13 cellular contexts compared by ENCODE assay signal in the genomic region with DNA sequence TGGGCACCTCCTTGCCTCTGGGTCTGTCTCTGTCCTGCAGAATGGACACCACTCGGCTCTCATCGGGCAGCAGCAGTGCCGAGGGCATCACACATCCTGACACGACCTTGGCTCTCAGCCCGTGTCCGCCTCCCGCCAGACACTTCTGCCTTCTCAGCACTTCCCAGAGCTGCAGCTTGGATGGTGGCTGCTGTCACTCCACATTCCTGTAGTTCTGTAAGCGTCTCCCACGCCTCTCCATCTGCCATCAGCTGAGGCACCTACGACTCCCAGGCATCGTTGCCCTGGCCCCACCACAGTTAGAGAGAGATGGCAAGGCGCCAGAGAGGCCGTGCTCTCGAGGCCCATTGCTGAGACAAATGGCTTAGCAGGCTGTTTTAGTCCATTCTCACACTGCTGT.
A peak's percentile ranks its signal among the peaks of the same experiment; 100 is the strongest.
DNase-seq lines count a peak whose midpoint lies in the region; ATAC-seq, FAIRE-seq and TF ChIP-seq lines count a peak whose summit lies in the region.
"Had no signal": no experiment of that assay in that cellular context is flagged by ENCODE, and none has a peak within 500 bp of the region (broad histone marks: within the 10 kb centered on the region; RNA-seq: fewer than 3 reads in every experiment).

No MANE protein-coding gene starts in this region.

- 90% methylated on average over 14 of the region's 14 CpGs for WGBS in A549 (ENCODE audit: missing lambda C conversion rate)
- 71 to 78% methylated on average over 3 to 11 of the region's 14 CpGs for WGBS in esophagus squamous epithelium, 2 donors
- WGBS in mesenchymal stem cell, result 84% methylated on average over 14 of the region's 14 CpGs
- WGBS in mammary epithelial cell (ENCODE audit: low coverage, missing lambda C conversion rate), result 96% methylated on average over 7 of the region's 14 CpGs

- TF ChIP-seq EP300 in A549 (IDR thresholded peaks at IDR 0.05), result no peak

- peak overlapping the region; percentile 66 for H4K8ac ChIP-seq in mesenchymal stem cell (ENCODE audit: low read length)

- no peak for DNase-seq in A549 (ENCODE audit: low read depth in 1 of 2, low spot score in 1 of 2)
- peak; percentile 63 for DNase-seq in NCI-H446 treated with DMSO at 0.1 percent for 48 hours (lab: John Stamatoyannopoulos, UW)
- no peak for DNase-seq in esophagus squamous epithelium (lab: John Stamatoyannopoulos, UW)
- DNase-seq in mesenchymal stem cell, result no peak
- DNase-seq in activated T-helper 1 cell treated with anti-CD3 and anti-CD28 coated beads, Interleukin-12 subunit alpha, Interleukin-12 subunit beta, Interleukin-2, Interleukin-4 antibody, amounts not matched to agents 30 ng/mL and 10 ng/mL and 1 ng/mL, durations not matched to agents 14 hours and 24 hours and 36 hours (ENCODE audit: low spot score), result no peak
- DNase-seq in mammary epithelial cell, result no peak
- DNase-seq: CD4-positive, CD25-positive, alpha-beta regulatory T cell; NCI-H2029 treated with DMSO at 0.1 percent for 48 hours had no signal

- H3K4ac ChIP-seq in mesenchymal stem cell (ENCODE audit: low read depth in 1 of 2, low read length in 2 of 2), result peak overlapping the region; percentile 15 to 21

- H4K20me1 ChIP-seq in mammary epithelial cell (ENCODE audit: insufficient read depth, low read length), result no peaks in the 10 kb centered on the region

- no peak for TF ChIP-seq CTCF in A549 (IDR thresholded peaks at IDR 0.05)
- TF ChIP-seq CTCF in esophagus squamous epithelium (IDR thresholded peaks at IDR 0.05), result no peak
- no peak for TF ChIP-seq CTCF in mammary epithelial cell (conservative IDR thresholded peaks at IDR 0.05 in 1 of 2, IDR thresholded peaks at IDR 0.05 in 1 of 2; ENCODE audit: extremely low read depth in 1 of 2, insufficient read depth in 1 of 2, low read depth in 1 of 2, low read length in 2 of 2)

- peak overlapping the region; percentile 57 for H4K91ac ChIP-seq in mesenchymal stem cell (ENCODE audit: low read length)

- H3K27me3 ChIP-seq in esophagus squamous epithelium (no peaks in the 10 kb centered on the region), mesenchymal stem cell (ENCODE audit: control insufficient read depth in 1 of 2, insufficient read depth in 1 of 2, low read length in 2 of 2) (no peaks in the 10 kb centered on the region), mammary epithelial cell (ENCODE audit: insufficient read depth, low read length) (no peaks in the 10 kb centered on the region)

- no peak overlapping the region for H3K9ac ChIP-seq in mesenchymal stem cell (ENCODE audit: low read length)
- H3K9ac ChIP-seq in mammary epithelial cell (ENCODE audit: insufficient read depth, low read length), result no peak overlapping the region

- peak overlapping the region in 1 of 2 experiments; percentile 2 for H3K23ac ChIP-seq in mesenchymal stem cell (ENCODE audit: low read length in 2 of 2)

- H3K4me3 Mint-ChIP-seq in activated T-helper 1 cell treated with anti-CD3 and anti-CD28 coated beads, Interleukin-12 subunit alpha, Interleukin-12 subunit beta, Interleukin-2, Interleukin-4 antibody, amounts not matched to agents 30 ng/mL and 10 ng/mL and 1 ng/mL, durations not matched to agents 14 hours and 24 hours and 36 hours, result no peak overlapping the region

- peaks cover 30% of the 10 kb centered on the region for H3K79me1 ChIP-seq in mesenchymal stem cell (replicated peaks; ENCODE audit: low read length, poor library complexity, severe bottlenecking)

- CTCF ChIA-PET in A549 (lab: Yijun Ruan, JAX), result interaction anchor here (1.6 kb wide), 1 partner anchor 37 kb away, joined by 3 read pairs; no protein-coding TSS in a partner anchor
- CTCF ChIA-PET in mammary epithelial cell (lab: Charles Lee; ENCODE audit: low non-redundant PET), result no interaction called here

- H3K27ac ChIP-seq in A549 (no peak overlapping the region), esophagus squamous epithelium (peak overlapping the region in 3 of 4 donors; percentile 29 to 84 (median 49)), mesenchymal stem cell (ENCODE audit: low read length, poor library complexity, severe bottlenecking) (no peak overlapping the region), mammary epithelial cell (ENCODE audit: insufficient read depth, low read depth, low read length) (no peak overlapping the region)
- H3K27ac ChIP-seq: thoracic aorta had no signal

- H3K4me1 ChIP-seq in A549, result peaks cover 36% of the 10 kb centered on the region
- peaks cover 8 to 52% (median 38%) of the 10 kb centered on the region in 3 donors for H3K4me1 ChIP-seq in esophagus squamous epithelium
- peaks cover 23% of the 10 kb centered on the region for H3K4me1 ChIP-seq in mesenchymal stem cell (ENCODE audit: control insufficient read depth, insufficient read depth, low read depth, low read length)
- peaks cover 16% of the 10 kb centered on the region for H3K4me1 ChIP-seq in mammary epithelial cell (ENCODE audit: insufficient read depth, low read length)

- ATAC-seq in A549 (no peak), GM19467 (IDR thresholded peaks at IDR 0.05; ENCODE audit: unreplicated experiment) (no peak), GM21528 (IDR thresholded peaks at IDR 0.05; ENCODE audit: low FRiP score, unreplicated experiment) (no peak)
- ATAC-seq: GM12878 had no signal

- TF ChIP-seq RAD21 in A549 (conservative IDR thresholded peaks at IDR 0.05 in 1 of 2, IDR thresholded peaks at IDR 0.05 in 1 of 2), result no peak

- H3K4me3 ChIP-seq in A549 (no peak overlapping the region), esophagus squamous epithelium (no peak overlapping the region), mesenchymal stem cell (ENCODE audit: insufficient read depth in 1 of 2, low read depth in 1 of 2, low read length in 2 of 2) (no peak overlapping the region), mammary epithelial cell (replicated peaks in 1 of 3; ENCODE audit: insufficient read depth in 1 of 3, low read depth in 2 of 3, low read length in 3 of 3) (no peak overlapping the region)
- H3K4me3 ChIP-seq: GM12878, thoracic aorta had no signal

- BruUV-seq in mammary epithelial cell (replicated peaks; lab: Mats Ljungman, UMichigan), result no TSS peak

- no peak overlapping the region for H3K27ac Mint-ChIP-seq in activated T-helper 1 cell treated with anti-CD3 and anti-CD28 coated beads, Interleukin-12 subunit alpha, Interleukin-12 subunit beta, Interleukin-2, Interleukin-4 antibody, amounts not matched to agents 30 ng/mL and 10 ng/mL and 1 ng/mL, durations not matched to agents 14 hours and 24 hours and 36 hours

- no peak for FAIRE-seq in A549 (lab: Jason Lieb, UNC)
- FAIRE-seq: colon, GM12878 had no signal

- no peaks in the 10 kb centered on the region for H3K27me3 Mint-ChIP-seq in activated T-helper 1 cell treated with anti-CD3 and anti-CD28 coated beads, Interleukin-12 subunit alpha, Interleukin-12 subunit beta, Interleukin-2, Interleukin-4 antibody, amounts not matched to agents 30 ng/mL and 10 ng/mL and 1 ng/mL, durations not matched to agents 14 hours and 24 hours and 36 hours (ENCODE audit: insufficient read depth)
- H3K27me3 Mint-ChIP-seq: CD4-positive, CD25-positive, alpha-beta regulatory T cell had no signal

- no peak overlapping the region for H2AK5ac ChIP-seq in mesenchymal stem cell (ENCODE audit: low read length, severe bottlenecking)

- H3K36me3 Mint-ChIP-seq in activated T-helper 1 cell treated with anti-CD3 and anti-CD28 coated beads, Interleukin-12 subunit alpha, Interleukin-12 subunit beta, Interleukin-2, Interleukin-4 antibody, amounts not matched to agents 30 ng/mL and 10 ng/mL and 1 ng/mL, durations not matched to agents 14 hours and 24 hours and 36 hours (ENCODE audit: low read depth), result peaks cover 39% of the 10 kb centered on the region

- no peak for TF ChIP-seq POLR2A in A549 (IDR thresholded peaks at IDR 0.05; ENCODE audit: low read length)
- no peak for TF ChIP-seq POLR2A in esophagus squamous epithelium (IDR thresholded peaks at IDR 0.05)

- intact Hi-C loops in esophagus squamous epithelium (cut with DNase I) (no loop called here), mammary epithelial cell (cut with micrococcal nuclease) (no loop called here)
- intact Hi-C loops in activated T-helper 1 cell treated with anti-CD3 and anti-CD28 coated beads, Interleukin-12 subunit alpha, Interleukin-12 subunit beta, Interleukin-2, Interleukin-4 antibody, amounts not matched to agents 30 ng/mL and 10 ng/mL and 1 ng/mL, durations not matched to agents 14 hours and 24 hours and 36 hours (cut with micrococcal nuclease), result no loop called here

- no peak overlapping the region for H2BK120ac ChIP-seq in mesenchymal stem cell (ENCODE audit: low read depth, low read length)

- peaks cover 53% of the 10 kb centered on the region for H3K4me1 Mint-ChIP-seq in activated T-helper 1 cell treated with anti-CD3 and anti-CD28 coated beads, Interleukin-12 subunit alpha, Interleukin-12 subunit beta, Interleukin-2, Interleukin-4 antibody, amounts not matched to agents 30 ng/mL and 10 ng/mL and 1 ng/mL, durations not matched to agents 14 hours and 24 hours and 36 hours (ENCODE audit: low read depth)

- H3K4me2 ChIP-seq in A549, result no peak overlapping the region
- no peak overlapping the region for H3K4me2 ChIP-seq in mesenchymal stem cell (ENCODE audit: low read length, poor library complexity, severe bottlenecking)
- no peak overlapping the region for H3K4me2 ChIP-seq in mammary epithelial cell (ENCODE audit: insufficient read depth, low read depth, low read length)

- H3K79me2 ChIP-seq in mammary epithelial cell (ENCODE audit: insufficient read depth, low read length), result no peaks in the 10 kb centered on the region

- H2BK12ac ChIP-seq in mesenchymal stem cell (ENCODE audit: low read length in 2 of 2), result peak overlapping the region; percentile 26 to 49

- no peak overlapping the region for H2BK5ac ChIP-seq in mesenchymal stem cell (ENCODE audit: low read depth, low read length, poor library complexity, severe bottlenecking)

- no peak overlapping the region for H3K14ac ChIP-seq in mesenchymal stem cell (ENCODE audit: low read length in 2 of 2)

- dilution Hi-C loops in mammary epithelial cell (cut with HindIII; ENCODE audit: low sequenced_read_pairs), result no loop called here

- H3K36me3 ChIP-seq in esophagus squamous epithelium, result peaks cover 0 to 13% (median 0%) of the 10 kb centered on the region in 3 donors
- H3K36me3 ChIP-seq in mesenchymal stem cell (ENCODE audit: control insufficient read depth in 1 of 2, insufficient read depth in 2 of 2, low read depth in 1 of 2, low read length in 2 of 2), result peaks cover 12 to 33% of the 10 kb centered on the region in 2 experiments
- no peaks in the 10 kb centered on the region for H3K36me3 ChIP-seq in mammary epithelial cell (ENCODE audit: insufficient read depth, low read length)
- H3K36me3 ChIP-seq: thoracic aorta had no signal

- POLR2A ChIA-PET in A549 (lab: Yijun Ruan, JAX), result no interaction called here

- H3K9me3 ChIP-seq in A549, result no peaks in the 10 kb centered on the region
- no peaks in the 10 kb centered on the region for H3K9me3 ChIP-seq in esophagus squamous epithelium
- no peaks in the 10 kb centered on the region for H3K9me3 ChIP-seq in mesenchymal stem cell (ENCODE audit: control insufficient read depth, low read length)
- H3K9me3 ChIP-seq in mammary epithelial cell (replicated peaks; ENCODE audit: insufficient read depth, low read length), result no peaks in the 10 kb centered on the region
- H3K9me3 ChIP-seq: thoracic aorta had no signal

- H3K9me3 Mint-ChIP-seq in activated T-helper 1 cell treated with anti-CD3 and anti-CD28 coated beads, Interleukin-12 subunit alpha, Interleukin-12 subunit beta, Interleukin-2, Interleukin-4 antibody, amounts not matched to agents 30 ng/mL and 10 ng/mL and 1 ng/mL, durations not matched to agents 14 hours and 24 hours and 36 hours, result no peaks in the 10 kb centered on the region
- H3K9me3 Mint-ChIP-seq: CD4-positive, CD25-positive, alpha-beta regulatory T cell had no signal

- peak overlapping the region; percentile 8 to 55 for H3K18ac ChIP-seq in mesenchymal stem cell (ENCODE audit: low read depth in 1 of 2, low read length in 2 of 2)

- no peak overlapping the region for H2AFZ ChIP-seq in mesenchymal stem cell (ENCODE audit: low read depth, low read length)
- H2AFZ ChIP-seq in mammary epithelial cell (ENCODE audit: low read depth, low read length), result no peak overlapping the region

- peak overlapping the region; percentile 65 for H2BK15ac ChIP-seq in mesenchymal stem cell (ENCODE audit: low read depth, poor library complexity, severe bottlenecking)

- in situ Hi-C loops in mammary epithelial cell (cut with MboI; ENCODE audit: low sequenced_read_pairs in 2 of 2), result no loop called here

Comparison
In these comparisons a context has a peak if more than half of its experiments do, and no peak if none do; other contexts are left out.
1. H3K27ac ChIP-seq: peak in esophagus squamous epithelium (3 of 4); none in A549 (0 of 2), mesenchymal stem cell (single experiment) and mammary epithelial cell (single experiment).